In the genomic region with DNA sequence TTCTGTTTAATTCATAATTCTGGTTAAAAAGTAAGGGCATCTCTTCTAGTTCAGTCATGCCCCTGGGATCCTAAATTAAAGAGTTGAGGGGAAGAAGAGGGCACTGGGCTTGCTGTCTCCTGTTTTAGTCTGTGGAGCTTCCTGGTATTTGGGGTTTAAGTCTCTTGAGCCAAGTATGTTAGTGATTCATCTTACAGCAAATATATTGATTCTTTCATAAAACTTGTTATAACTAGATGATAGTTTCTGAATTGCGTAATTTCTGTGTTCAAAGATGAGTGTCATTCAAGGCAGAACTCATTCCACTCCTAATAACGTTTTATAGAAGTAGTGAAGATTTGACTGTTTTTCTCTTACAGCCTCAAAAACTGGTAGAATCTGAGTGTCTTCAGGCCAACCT, we compare ENCODE assay signal across 1 cellular context.
TF ChIP-seq lines count a peak whose summit lies in the region.

No MANE protein-coding gene starts in this region.

TF ChIP-seq in IMR-90, 13 proteins besides CTCF, POLR2A, EP300 and RAD21:
- TF ChIP-seq RCOR1 (IDR thresholded peaks at IDR 0.05; ENCODE audit: insufficient replicate concordance, low read length) (no peak), CEBPB (IDR thresholded peaks at IDR 0.05; ENCODE audit: low read depth, low read length) (peak; percentile 92), SMC3 (IDR thresholded peaks at IDR 0.05; ENCODE audit: low read depth, low read length) (no peak)
